1 cellular context compared by ENCODE assay signal in the genomic region with DNA sequence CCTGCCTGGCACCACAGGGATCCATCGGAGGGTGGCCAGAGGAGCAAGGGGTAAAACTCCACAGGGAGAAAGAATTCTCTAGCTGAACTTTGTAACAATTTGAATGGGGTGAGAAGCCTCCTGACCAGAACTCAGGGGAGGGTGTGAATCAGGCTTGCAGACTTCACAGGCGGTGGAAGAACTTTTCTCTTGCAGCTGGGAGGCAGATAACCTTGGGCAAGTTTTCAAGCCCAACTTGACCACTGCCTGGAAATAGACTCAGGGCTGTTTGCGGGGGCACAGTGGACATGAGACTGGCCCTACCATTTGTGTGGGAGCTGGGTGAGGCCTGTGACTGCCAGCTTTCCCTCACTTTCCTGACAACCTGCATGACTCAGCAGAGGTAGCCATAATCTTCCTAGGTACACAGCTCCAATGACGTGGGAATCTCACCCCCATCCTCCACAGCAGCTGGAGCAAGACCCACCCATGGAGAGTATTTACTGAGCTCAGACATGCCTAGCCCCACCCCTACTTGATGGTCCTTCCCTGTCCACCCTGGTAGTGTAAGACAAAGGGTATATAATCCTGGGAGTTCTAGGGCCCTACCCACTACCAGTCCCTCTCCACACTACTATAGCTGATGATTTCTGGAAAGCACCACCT.
TF ChIP-seq lines count a peak whose summit lies in the region.

No MANE protein-coding gene starts in this region.

TF ChIP-seq in GM23338, 12 proteins besides CTCF, POLR2A, EP300 and RAD21:
- no peak for TF ChIP-seq ZNF462 (CRISPR knock-in tag; IDR thresholded peaks at IDR 0.05)
- no peak for TF ChIP-seq EZH2 (IDR thresholded peaks at IDR 0.05; ENCODE audit: low read depth, unreplicated experiment)
- no peak for TF ChIP-seq EZH2phosphoT487 (IDR thresholded peaks at IDR 0.05; ENCODE audit: unreplicated experiment)
- TF ChIP-seq, protein P1, sequence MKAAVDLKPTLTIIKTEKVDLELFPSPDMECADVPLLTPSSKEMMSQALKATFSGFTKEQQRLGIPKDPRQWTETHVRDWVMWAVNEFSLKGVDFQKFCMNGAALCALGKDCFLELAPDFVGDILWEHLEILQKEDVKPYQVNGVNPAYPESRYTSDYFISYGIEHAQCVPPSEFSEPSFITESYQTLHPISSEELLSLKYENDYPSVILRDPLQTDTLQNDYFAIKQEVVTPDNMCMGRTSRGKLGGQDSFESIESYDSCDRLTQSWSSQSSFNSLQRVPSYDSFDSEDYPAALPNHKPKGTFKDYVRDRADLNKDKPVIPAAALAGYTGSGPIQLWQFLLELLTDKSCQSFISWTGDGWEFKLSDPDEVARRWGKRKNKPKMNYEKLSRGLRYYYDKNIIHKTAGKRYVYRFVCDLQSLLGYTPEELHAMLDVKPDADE (IDR thresholded peaks at IDR 0.05), result no peak
- no peak for TF ChIP-seq REST (IDR thresholded peaks at IDR 0.05; ENCODE audit: unreplicated experiment)
- TF ChIP-seq STAT1 (IDR thresholded peaks at IDR 0.05; ENCODE audit: unreplicated experiment), result no peak
- no peak for TF ChIP-seq ZNF114 (CRISPR knock-in tag; IDR thresholded peaks at IDR 0.05)
- no peak for TF ChIP-seq POLR2AphosphoS5 (IDR thresholded peaks at IDR 0.05; ENCODE audit: low read depth)
